In genomic region chr2:188078544-188078943, GRCh38 we compare ENCODE assay signal across 22 cellular contexts.
DNase-seq lines count a peak whose midpoint lies in the region; ATAC-seq and TF ChIP-seq lines count a peak whose summit lies in the region.
"Had no signal": no experiment of that assay in that cellular context is flagged by ENCODE, and none has a peak within 500 bp of the region (broad histone marks: within the 10 kb centered on the region; RNA-seq: fewer than 3 reads in every experiment).

No MANE protein-coding gene starts in this region.

- no peaks in the 10 kb centered on the region for H3K27me3 Mint-ChIP-seq in GM23338 (ENCODE audit: insufficient read depth, low read depth, poor library complexity)
- H3K27me3 Mint-ChIP-seq: activated CD4-positive, alpha-beta memory T cell treated with anti-CD3 and anti-CD28 coated beads for 36 hours; activated naive CD4-positive, alpha-beta T cell treated with anti-CD3 and anti-CD28 coated beads, Interleukin-2, amount 10 ng/mL, durations not matched to agents 7 days and 5 days; T-cell had no signal

- H3F3A ChIP-seq in GM23338 (replicated peaks; ENCODE audit: low read depth): no peaks in the 10 kb centered on the region

- H2AFZ ChIP-seq in GM23338: peak overlapping the region; percentile 78; the same call in 1 of the 2 replicates

- H3K4me1 ChIP-seq in GM23338 (ENCODE audit: insufficient read depth): no peaks in the 10 kb centered on the region
- no peaks in the 10 kb centered on the region for H3K4me1 ChIP-seq in HAP-1
- H3K4me1 ChIP-seq in upper lobe of left lung: no peaks in the 10 kb centered on the region
- H3K4me1 ChIP-seq: gastrocnemius medialis, suprapubic skin had no signal

- H3K27ac ChIP-seq in GM23338 (ENCODE audit: low read depth) (no peak overlapping the region), upper lobe of left lung (no peak overlapping the region)
- H3K27ac ChIP-seq: brain microvascular endothelial cell, gastrocnemius medialis, suprapubic skin, VCaP had no signal

- H3K27me3 ChIP-seq in GM23338 (ENCODE audit: insufficient read depth): no peaks in the 10 kb centered on the region
- H3K27me3 ChIP-seq in HAP-1 (ENCODE audit: low read depth): no peaks in the 10 kb centered on the region
- H3K27me3 ChIP-seq in upper lobe of left lung: no peaks in the 10 kb centered on the region
- H3K27me3 ChIP-seq: brain microvascular endothelial cell, gastrocnemius medialis, suprapubic skin had no signal

- in situ Hi-C loops in HAP-1 (cut with MboI; ENCODE audit: low sequenced_read_pairs): no loop called here

- H4K20me1 ChIP-seq in GM23338 (replicated peaks; ENCODE audit: insufficient read depth): no peaks in the 10 kb centered on the region

- DNase-seq in GM12865 (ENCODE audit: low read depth) (peak; percentile 61), GM23338 (ENCODE audit: low spot score) (no peak), NCI-H69 (lab: John Stamatoyannopoulos, UW) (peak; percentile 77), glomerular visceral epithelial cell (ENCODE audit: extremely low spot score) (peak; percentile 59), NCI-H1436 (lab: John Stamatoyannopoulos, UW) (no peak), HAP-1 (ENCODE audit: low spot score in 2 of 2) (no peak), AG08395 (ENCODE audit: low spot score) (no peak), upper lobe of left lung (no peak)
- DNase-seq: activated CD4-positive, alpha-beta memory T cell treated with anti-CD3 and anti-CD28 coated beads for 36 hours; activated naive CD4-positive, alpha-beta T cell treated with anti-CD3 and anti-CD28 coated beads, Interleukin-2, amount 10 ng/mL, durations not matched to agents 7 days and 5 days; activated T-cell treated with anti-CD3 and anti-CD28 coated beads, Interleukin-2, amount 50 U/mL, for 1 hour; dermis blood vessel endothelial cell; gastrocnemius medialis; GF-D8; naive thymus-derived CD8-positive, alpha-beta T cell; NCI-H2029; NCI-H774; small intestine; T-cell had no signal

- H3K9me3 ChIP-seq in HAP-1 (no peaks in the 10 kb centered on the region), upper lobe of left lung (peaks cover 0 to 3% (median 0%) of the 10 kb centered on the region in 4 donors)
- H3K9me3 ChIP-seq: gastrocnemius medialis had no signal

- H3K9me2 ChIP-seq in GM23338 (ENCODE audit: insufficient read depth): 0 out of 2 replicates have a peak, but pooled peaks cover 5% of the 10 kb centered on the region

- H3K4me3 Mint-ChIP-seq in GM23338: no peak overlapping the region
- H3K4me3 Mint-ChIP-seq: activated CD4-positive, alpha-beta memory T cell treated with anti-CD3 and anti-CD28 coated beads for 36 hours; activated naive CD4-positive, alpha-beta T cell treated with anti-CD3 and anti-CD28 coated beads, Interleukin-2, amount 10 ng/mL, durations not matched to agents 7 days and 5 days; naive thymus-derived CD8-positive, alpha-beta T cell; T-cell had no signal

- no peaks in the 10 kb centered on the region for H3K4me1 Mint-ChIP-seq in GM23338
- H3K4me1 Mint-ChIP-seq: activated naive CD4-positive, alpha-beta T cell treated with anti-CD3 and anti-CD28 coated beads, Interleukin-2, amount 10 ng/mL, durations not matched to agents 7 days and 5 days; naive thymus-derived CD8-positive, alpha-beta T cell; T-cell had no signal

- no peak for ATAC-seq in GM23338
- ATAC-seq in upper lobe of left lung (ENCODE audit: low FRiP score in 2 of 2): no peak
- ATAC-seq: gastrocnemius medialis; naive thymus-derived CD8-positive, alpha-beta T cell; T-cell had no signal

- 62 to 95% methylated on average over 4 of the region's 4 CpGs for WGBS in upper lobe of left lung, 2 donors

- no peak overlapping the region for H3K4me2 ChIP-seq in GM23338

- peaks cover 7% of the 10 kb centered on the region; the same call in 1 of the 3 replicates for H3K9me3 Mint-ChIP-seq in GM23338

- peaks cover 2% of the 10 kb centered on the region; the same call in 2 of the 3 replicates for H3K36me3 Mint-ChIP-seq in GM23338 (ENCODE audit: low read depth)
- H3K36me3 Mint-ChIP-seq: activated CD4-positive, alpha-beta memory T cell treated with anti-CD3 and anti-CD28 coated beads for 36 hours; activated naive CD4-positive, alpha-beta T cell treated with anti-CD3 and anti-CD28 coated beads, Interleukin-2, amount 10 ng/mL, durations not matched to agents 7 days and 5 days; T-cell had no signal

- H3K79me2 ChIP-seq in GM23338 (replicated peaks; ENCODE audit: insufficient read depth): no peaks in the 10 kb centered on the region

- TF ChIP-seq POLR2A in upper lobe of left lung (IDR thresholded peaks at IDR 0.05): no peak

- TF ChIP-seq EP300 in upper lobe of left lung (IDR thresholded peaks at IDR 0.05): no peak

- TF ChIP-seq CTCF in GM12865 (IDR thresholded peaks at IDR 0.05; ENCODE audit: insufficient read depth, low read depth, low read length, missing control alignments): no peak
- TF ChIP-seq CTCF in GM23338 (conservative IDR thresholded peaks at IDR 0.05; ENCODE audit: low read depth in 2 of 2): no peak
- no peak for TF ChIP-seq CTCF in upper lobe of left lung (IDR thresholded peaks at IDR 0.05)

- H3K27ac Mint-ChIP-seq in GM23338: no peak overlapping the region
- H3K27ac Mint-ChIP-seq: activated CD4-positive, alpha-beta memory T cell treated with anti-CD3 and anti-CD28 coated beads for 36 hours; activated naive CD4-positive, alpha-beta T cell treated with anti-CD3 and anti-CD28 coated beads, Interleukin-2, amount 10 ng/mL, durations not matched to agents 7 days and 5 days; naive thymus-derived CD8-positive, alpha-beta T cell; T-cell had no signal

- H3K36me3 ChIP-seq in GM23338 (ENCODE audit: insufficient read depth) (no peaks in the 10 kb centered on the region), HAP-1 (replicated peaks) (no peaks in the 10 kb centered on the region), upper lobe of left lung (no peaks in the 10 kb centered on the region)
- H3K36me3 ChIP-seq: brain microvascular endothelial cell, gastrocnemius medialis, suprapubic skin had no signal

- H3K4me3 ChIP-seq in GM12865 (ENCODE audit: low read depth, low read length) (no peak overlapping the region), GM23338 (no peak overlapping the region), HAP-1 (no peak overlapping the region), upper lobe of left lung (no peak overlapping the region)
- H3K4me3 ChIP-seq: gastrocnemius medialis, suprapubic skin had no signal

TF ChIP-seq in GM23338, 12 proteins besides CTCF, POLR2A, EP300 and RAD21 (continues in another document):
- TF ChIP-seq ZNF462 (CRISPR knock-in tag; IDR thresholded peaks at IDR 0.05): no peak

Comparison
In these comparisons a context has a peak if more than half of its experiments do, and no peak if none do; other contexts are left out.
1. DNase-seq: peak in GM12865 (single experiment), NCI-H69 (single experiment) and glomerular visceral epithelial cell (single experiment); none in GM23338 (single experiment), NCI-H1436 (single experiment), HAP-1 (0 of 2), AG08395 (single experiment) and upper lobe of left lung (0 of 2).